In genomic region chr6:85961125-85961524, GRCh38 we compare ENCODE assay signal across 29 cellular contexts.
DNase-seq lines count a peak whose midpoint lies in the region; ATAC-seq and TF ChIP-seq lines count a peak whose summit lies in the region.
"Had no signal": no experiment of that assay in that cellular context is flagged by ENCODE, and none has a peak within 500 bp of the region (broad histone marks: within the 10 kb centered on the region; RNA-seq: fewer than 3 reads in every experiment).

No MANE protein-coding gene starts in this region.

- CTCF ChIA-PET in RWPE1 (lab: Yijun Ruan, JAX), result interaction anchor here (0.6 kb wide), 1 partner anchor 137 kb away, joined by 9 read pairs; no protein-coding TSS in a partner anchor

- H3K9me3 ChIP-seq in stomach, result peaks cover 0 to 8% (median 6%) of the 10 kb centered on the region in 4 donors
- H3K9me3 ChIP-seq: A549; BE2C; BLaER1; BLaER1 treated with 17β-estradiol and CSF1 and Interleukin-3, amounts not matched to agents 10 nM and 100 nM; Caco-2 had no signal

- peaks cover 0 to 9% (median 0%) of the 10 kb centered on the region in 3 donors for H3K27me3 ChIP-seq in stomach
- H3K27me3 ChIP-seq: BE2C; BLaER1; BLaER1 treated with 17β-estradiol and CSF1 and Interleukin-3, amounts not matched to agents 10 nM and 100 nM had no signal

- TF ChIP-seq EP300 in stomach (IDR thresholded peaks at IDR 0.05), result no peak

- intact Hi-C loops in stomach (cut with DNase I; ENCODE audit: low total_unique reads), result no loop called here

- TF ChIP-seq POLR2A in stomach (IDR thresholded peaks at IDR 0.05), result no peak

- no peaks in the 10 kb centered on the region for H3K36me3 ChIP-seq in stomach
- H3K36me3 ChIP-seq: BE2C; BLaER1; BLaER1 treated with 17β-estradiol and CSF1 and Interleukin-3, amounts not matched to agents 10 nM and 100 nM had no signal

- H3K27ac ChIP-seq in VCaP (peak overlapping the region; percentile 82), stomach (no peak overlapping the region), RWPE1 (no peak overlapping the region)
- H3K27ac ChIP-seq: 22Rv1; A549; BLaER1; BLaER1 treated with 17β-estradiol and CSF1 and Interleukin-3, amounts not matched to agents 10 nM and 100 nM; C4-2B had no signal

- TF ChIP-seq CTCF in VCaP (conservative IDR thresholded peaks at IDR 0.05), result no peak
- no peak for TF ChIP-seq CTCF in stomach (IDR thresholded peaks at IDR 0.05)
- no peak for TF ChIP-seq CTCF in RWPE1 (conservative IDR thresholded peaks at IDR 0.05; ENCODE audit: low read depth)

- ATAC-seq in GM18511 (IDR thresholded peaks at IDR 0.05; ENCODE audit: unreplicated experiment), result peak; percentile 16
- ATAC-seq: A549; CD8-positive, alpha-beta T cell had no signal

- 29 to 64% (median 33%) methylated on average over 1 of the region's 1 CpG for WGBS in stomach, 5 donors

- POLR2A ChIA-PET in RWPE1 (lab: Yijun Ruan, JAX; ENCODE audit: low non-redundant PET), result no interaction called here

- H3K4me1 ChIP-seq in stomach, result peaks cover 0 to 6% (median 0%) of the 10 kb centered on the region in 4 donors
- H3K4me1 ChIP-seq: A549; BE2C; BLaER1; BLaER1 treated with 17β-estradiol and CSF1 and Interleukin-3, amounts not matched to agents 10 nM and 100 nM; Caco-2 had no signal

- DNase-seq in stomach, result no peak
- DNase-seq in RWPE1 (ENCODE audit: low spot score), result no peak
- DNase-seq: 8988T; ACHN; AML-193; BE2C; C1 segment of cervical spinal cord; Caco-2; Calu3; CD4-positive, alpha-beta memory T cell; CD4-positive, alpha-beta T cell; CD4-positive, CD25-positive, alpha-beta regulatory T cell; CD8-positive, alpha-beta memory T cell; CD8-positive, alpha-beta T cell; COR-L47; DMS 273 treated with DMSO at 0.1 percent for 48 hours; DMS153; DMS53; DMS79; DMS79 treated with DMSO at 0.1 percent for 48 hours; DND-41; EL had no signal

- H3K4me3 ChIP-seq in stomach, result no peak overlapping the region
- H3K4me3 ChIP-seq: A549; BLaER1; BLaER1 treated with 17β-estradiol and CSF1 and Interleukin-3, amounts not matched to agents 10 nM and 100 nM had no signal
